9 cellular contexts compared by ENCODE assay signal in the genomic region with DNA sequence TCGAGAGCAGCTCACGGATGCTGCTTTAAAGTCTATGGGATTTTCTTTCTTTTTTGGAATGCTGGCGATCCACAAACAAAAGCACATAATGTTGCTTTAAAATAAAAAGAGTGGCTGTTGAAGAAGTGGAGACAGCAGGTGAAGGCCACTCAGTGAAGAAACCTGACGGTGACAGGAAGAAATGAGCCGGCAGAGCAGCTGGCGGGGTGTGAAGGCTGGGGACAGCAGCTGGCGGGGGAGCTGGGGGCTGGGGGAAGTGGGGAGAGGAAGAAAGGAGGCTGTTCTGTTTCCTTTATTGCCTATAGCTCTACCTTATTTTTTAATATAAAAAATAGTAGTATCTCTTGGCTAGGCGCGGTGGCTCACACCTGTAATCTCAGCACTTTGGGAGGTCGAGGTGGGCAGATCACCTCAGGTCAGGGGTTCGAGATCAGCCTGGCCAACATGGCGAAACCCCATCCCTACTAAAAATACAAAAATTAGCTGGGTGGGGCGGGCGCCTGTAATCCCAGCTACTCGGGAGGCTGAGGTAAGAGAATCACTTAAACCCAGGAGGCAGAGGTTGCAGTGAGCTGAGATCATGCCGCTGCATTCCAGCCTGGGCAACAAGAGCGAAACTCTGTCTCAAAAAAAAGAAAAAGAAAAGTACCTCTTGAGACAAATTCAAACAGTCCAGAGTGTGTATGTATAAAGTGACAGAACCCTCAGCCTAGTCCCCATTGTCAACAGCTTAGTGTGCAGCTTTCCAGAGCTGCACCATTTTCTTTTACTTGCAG. TPM values are rescaled to one million over a fixed set of nuclear protein-coding genes. Genes with fewer than 3 reads are reported as not detected.
A peak's percentile ranks its signal among the peaks of the same experiment; 100 is the strongest.
DNase-seq lines count a peak whose midpoint lies in the region; ATAC-seq and TF ChIP-seq lines count a peak whose summit lies in the region.
"Had no signal": no experiment of that assay in that cellular context is flagged by ENCODE, and none has a peak within 500 bp of the region (broad histone marks: within the 10 kb centered on the region; RNA-seq: fewer than 3 reads in every experiment).

No MANE protein-coding gene starts in this region.

- DNase-seq in Kasumi-1 (lab: John Stamatoyannopoulos, UW) (peak; percentile 38 to 49), T-helper 9 cell (peak; percentile 27), smooth muscle cell (lab: John Stamatoyannopoulos, UW; ENCODE audit: unreplicated experiment) (no peak), breast epithelium (ENCODE audit: low spot score in 2 of 2) (no peak)
- DNase-seq in activated naive CD8-positive, alpha-beta T cell treated with anti-CD3 and anti-CD28 coated beads, Interleukin-2, amount 10 ng/mL, durations not matched to agents 7 days and 5 days, result no peak
- DNase-seq in stimulated activated CD8-positive, alpha-beta memory T cell treated with anti-CD3 and anti-CD28 coated beads, Interleukin-12 subunit alpha, Interleukin-12 subunit beta, amount 100 ng/mL, for 4 hours (ENCODE audit: low read depth), result peak; percentile 31
- DNase-seq: mucosa of descending colon, NCI-H1436 treated with DMSO at 0.1 percent for 48 hours had no signal

- no peak overlapping the region for H3K4me2 ChIP-seq in smooth muscle cell

- H3K4me1 ChIP-seq in smooth muscle cell (ENCODE audit: low read depth) (peaks cover 10% of the 10 kb centered on the region), breast epithelium (no peaks in the 10 kb centered on the region)

- no peak overlapping the region for H2AFZ ChIP-seq in smooth muscle cell (ENCODE audit: low read depth)

- no peaks in the 10 kb centered on the region for H3F3A ChIP-seq in smooth muscle cell (ENCODE audit: low read depth)

- H3K9me3 ChIP-seq in smooth muscle cell (replicated peaks; ENCODE audit: low read depth) (no peaks in the 10 kb centered on the region), breast epithelium (no peaks in the 10 kb centered on the region)
- H3K9me3 ChIP-seq: mucosa of descending colon had no signal

- 90% methylated on average over 17 of the region's 17 CpGs for WGBS in smooth muscle cell (ENCODE audit: low lambda C conversion rate)

- no peaks in the 10 kb centered on the region for H4K20me1 ChIP-seq in smooth muscle cell (ENCODE audit: low read depth)

- H3K36me3 ChIP-seq in smooth muscle cell (ENCODE audit: low read depth) (no peaks in the 10 kb centered on the region), breast epithelium (no peaks in the 10 kb centered on the region)

- H3K4me1 Mint-ChIP-seq in activated naive CD8-positive, alpha-beta T cell treated with anti-CD3 and anti-CD28 coated beads, Interleukin-2, amount 10 ng/mL, durations not matched to agents 7 days and 5 days, result peaks cover 55% of the 10 kb centered on the region

- intact Hi-C loops in breast epithelium (cut with DNase I; ENCODE audit: low total_unique reads), result no loop called here

- H3K27ac ChIP-seq in smooth muscle cell (ENCODE audit: low read depth), result no peak overlapping the region
- no peak overlapping the region for H3K27ac ChIP-seq in breast epithelium

- no peak overlapping the region for H3K9ac ChIP-seq in smooth muscle cell (ENCODE audit: low read depth)

- TF ChIP-seq CTCF in smooth muscle cell (IDR thresholded peaks at IDR 0.05; ENCODE audit: borderline replicate concordance, insufficient read depth, poor library complexity, severe bottlenecking) (no peak), breast epithelium (IDR thresholded peaks at IDR 0.05) (no peak)

- H3K4me3 ChIP-seq in smooth muscle cell (no peak overlapping the region), breast epithelium (no peak overlapping the region)
- H3K4me3 ChIP-seq: mucosa of descending colon had no signal

- peak; percentile 55 for ATAC-seq in activated naive CD8-positive, alpha-beta T cell treated with anti-CD3 and anti-CD28 coated beads, Interleukin-2, amount 10 ng/mL, durations not matched to agents 7 days and 5 days (ENCODE audit: low read depth)
- no peak for ATAC-seq in GM21737 (IDR thresholded peaks at IDR 0.05; ENCODE audit: unreplicated experiment)
- ATAC-seq: mucosa of descending colon had no signal

- H3K27me3 Mint-ChIP-seq in activated naive CD8-positive, alpha-beta T cell treated with anti-CD3 and anti-CD28 coated beads, Interleukin-2, amount 10 ng/mL, durations not matched to agents 7 days and 5 days, result no peaks in the 10 kb centered on the region

- H3K79me2 ChIP-seq in smooth muscle cell (ENCODE audit: low read depth), result no peaks in the 10 kb centered on the region

- H3K9me3 Mint-ChIP-seq in activated naive CD8-positive, alpha-beta T cell treated with anti-CD3 and anti-CD28 coated beads, Interleukin-2, amount 10 ng/mL, durations not matched to agents 7 days and 5 days, result no peaks in the 10 kb centered on the region

- H3K36me3 Mint-ChIP-seq in activated naive CD8-positive, alpha-beta T cell treated with anti-CD3 and anti-CD28 coated beads, Interleukin-2, amount 10 ng/mL, durations not matched to agents 7 days and 5 days, result peaks cover 11% of the 10 kb centered on the region

- TF ChIP-seq POLR2A in breast epithelium (IDR thresholded peaks at IDR 0.05), result no peak

- H3K4me3 Mint-ChIP-seq in activated naive CD8-positive, alpha-beta T cell treated with anti-CD3 and anti-CD28 coated beads, Interleukin-2, amount 10 ng/mL, durations not matched to agents 7 days and 5 days, result peak overlapping the region; percentile 78

- peak overlapping the region; percentile 98 for H3K27ac Mint-ChIP-seq in activated naive CD8-positive, alpha-beta T cell treated with anti-CD3 and anti-CD28 coated beads, Interleukin-2, amount 10 ng/mL, durations not matched to agents 7 days and 5 days

- H3K27me3 ChIP-seq in smooth muscle cell (ENCODE audit: low read depth), result no peaks in the 10 kb centered on the region
- H3K27me3 ChIP-seq in breast epithelium, result no peaks in the 10 kb centered on the region

- POLR2A ChIA-PET in activated naive CD8-positive, alpha-beta T cell treated with anti-CD3 and anti-CD28 coated beads, Interleukin-2, amount 10 ng/mL, durations not matched to agents 7 days and 5 days (lab: Charles Lee), result interaction anchor here (0.6 to 4.2 kb wide), 13 partner anchors 9 to 762 kb away, joined by 3 to 38 read pairs (median 5); a partner anchor contains a TSS

RNA-seq across cellular contexts. Expression of a gene that starts 42.4 kb away (rescaled TPM):
- total RNA-seq in activated naive CD8-positive, alpha-beta T cell treated with anti-CD3 and anti-CD28 coated beads, Interleukin-2, amount 10 ng/mL, durations not matched to agents 7 days and 5 days, result 10 to 100 TPM; 46.2 to 50.4 TPM
- total RNA-seq in smooth muscle cell (9.8 and 11.3 TPM in 2 replicates), breast epithelium (10 to 100 TPM; 15.7 to 25.4 (median 21.1) TPM)
- 8.1 and 9.3 TPM in 2 replicates for polyA plus RNA-seq in smooth muscle cell

Comparison
In these comparisons a context has a peak if more than half of its experiments do, and no peak if none do; other contexts are left out.
1. DNase-seq: peak in Kasumi-1 (2 of 2), T-helper 9 cell (single experiment) and stimulated activated CD8-positive, alpha-beta memory T cell treated with anti-CD3 and anti-CD28 coated beads, Interleukin-12 subunit alpha, Interleukin-12 subunit beta, amount 100 ng/mL, for 4 hours (single experiment); none in activated naive CD8-positive, alpha-beta T cell treated with anti-CD3 and anti-CD28 coated beads, Interleukin-2, amount 10 ng/mL, durations not matched to agents 7 days and 5 days (single experiment), smooth muscle cell (single experiment) and breast epithelium (0 of 2).